Comparison of ENCODE assay signal across 22 cellular contexts in genomic region chr4:26715636-26716242, GRCh38.
"Had no signal": no experiment of that assay in that cellular context is flagged by ENCODE, and none has a peak within 500 bp of the region (broad histone marks: within the 10 kb centered on the region; RNA-seq: fewer than 3 reads in every experiment).

No MANE protein-coding gene starts in this region.

- H3K4me1 ChIP-seq: esophagus squamous epithelium, left ventricle myocardium inferior, neural progenitor cell, prostate gland, vagina had no signal

- H3K4me2 ChIP-seq: neural progenitor cell had no signal

- H3K27me3 ChIP-seq: cardiac muscle cell, esophagus squamous epithelium, neural progenitor cell, vagina had no signal

- ATAC-seq: activated T-helper 17 cell treated with anti-CD3 and anti-CD28 coated beads, Interleukin-2, amount 50 U/mL, for 72 hours; effector memory CD8-positive, alpha-beta T cell; naive thymus-derived CD4-positive, alpha-beta T cell; right cardiac atrium; stimulated activated naive CD8-positive, alpha-beta T cell treated with anti-CD3 and anti-CD28 coated beads, Interleukin-15, amount 100 ng/mL, for 72 hours had no signal

- DNase-seq: activated CD4-positive, alpha-beta T cell treated with anti-CD3 and anti-CD28 coated beads, Interleukin-2, amount 50 U/mL, for 48 hours; activated naive CD4-positive, alpha-beta T cell treated with Interleukin-2 at 50 U/mL for 16 hours; activated naive CD8-positive, alpha-beta T cell treated with anti-CD3 and anti-CD28 coated beads, Interleukin-2, amount 10 ng/mL, durations not matched to agents 7 days and 5 days; activated T-cell treated with anti-CD3 and anti-CD28 coated beads for 4 hours; amygdala; dermis blood vessel endothelial cell; effector memory CD8-positive, alpha-beta T cell; esophagus squamous epithelium; immature natural killer cell; kidney glomerular epithelial cell; left ventricle myocardium inferior; mammary epithelial cell; naive thymus-derived CD4-positive, alpha-beta T cell; right cardiac atrium; stimulated activated naive CD8-positive, alpha-beta T cell treated with anti-CD3 and anti-CD28 coated beads, Interleukin-15, amount 100 ng/mL, for 72 hours; trophoblast cell had no signal

- H2AFZ ChIP-seq: neural progenitor cell had no signal

- H3K36me3 ChIP-seq: cardiac muscle cell, esophagus squamous epithelium, left ventricle myocardium inferior, neural progenitor cell, prostate gland, vagina had no signal

- H3K27ac ChIP-seq: cardiac muscle cell, esophagus squamous epithelium, left ventricle myocardium inferior, neural progenitor cell, prostate gland, skin epidermis, vagina had no signal

- H3K9me3 ChIP-seq: esophagus squamous epithelium, left ventricle myocardium inferior, prostate gland, vagina had no signal

- H3K9ac ChIP-seq: neural progenitor cell had no signal

- H3K4me3 ChIP-seq: cardiac muscle cell, esophagus squamous epithelium, left ventricle myocardium inferior, neural progenitor cell, prostate gland, skin epidermis, vagina had no signal
